Comparison of ENCODE assay signal across 10 cellular contexts in the genomic region with DNA sequence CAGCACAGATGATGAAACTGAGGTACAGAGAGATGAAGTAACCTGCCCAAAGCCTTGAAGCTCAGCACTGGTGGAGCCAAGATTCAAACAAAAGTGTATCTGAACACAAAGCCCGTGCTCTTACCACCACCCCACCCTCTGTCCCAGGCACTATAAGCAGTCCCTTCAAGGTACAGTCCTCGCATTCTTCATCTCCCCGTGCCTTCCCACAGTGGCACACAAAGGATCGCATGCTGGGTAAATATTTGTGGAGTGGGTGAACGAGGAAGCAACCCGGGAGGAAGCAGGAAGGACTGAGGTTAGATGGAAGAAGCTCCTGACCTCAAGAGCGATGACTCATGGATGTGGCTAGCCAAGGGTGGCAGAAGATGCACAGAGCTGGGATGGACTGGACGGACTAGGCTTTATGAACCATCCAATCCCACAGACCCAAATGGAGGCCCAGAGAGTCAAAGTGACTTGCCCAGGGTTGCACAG. TPM values are rescaled to one million over a fixed set of nuclear protein-coding genes. Genes with fewer than 3 reads are reported as not detected.
DNase-seq lines count a peak whose midpoint lies in the region; ATAC-seq, FAIRE-seq and TF ChIP-seq lines count a peak whose summit lies in the region.
"Had no signal": no experiment of that assay in that cellular context is flagged by ENCODE, and none has a peak within 500 bp of the region (broad histone marks: within the 10 kb centered on the region; RNA-seq: fewer than 3 reads in every experiment).

No MANE protein-coding gene starts in this region.

- peaks cover 44% of the 10 kb centered on the region for H3K4me1 Mint-ChIP-seq in activated CD8-positive, alpha-beta memory T cell treated with anti-CD3 and anti-CD28 coated beads, Interleukin-2, amount 10 ng/mL, durations not matched to agents 7 days and 5 days
- peaks cover 39% of the 10 kb centered on the region for H3K4me1 Mint-ChIP-seq in stimulated activated naive CD8-positive, alpha-beta T cell treated with anti-CD3 and anti-CD28 coated beads, Interleukin-15, Interleukin-2, amounts not matched to agents 100 ng/mL and 50 ng/mL, for 24 hours (ENCODE audit: low read depth)

- CTCF ChIA-PET in activated CD8-positive, alpha-beta memory T cell treated with anti-CD3 and anti-CD28 coated beads, Interleukin-2, amount 10 ng/mL, durations not matched to agents 7 days and 5 days (lab: Charles Lee): interaction anchor here (1.6 to 2.8 kb wide), 3 partner anchors 22 to 55 kb away, joined by 4 to 14 read pairs (median 5); partner anchors contain the start of gene KDM5C
- CTCF ChIA-PET in RWPE1 (lab: Yijun Ruan, JAX): interaction anchor here (0.6 kb wide), 1 partner anchor 179 kb away, joined by 3 read pairs; no protein-coding TSS in a partner anchor

- in situ Hi-C loops in GM13976 (cut with MboI; ENCODE audit: low sequenced_read_pairs, unreplicated experiment): no loop called here

- no peaks in the 10 kb centered on the region for H3K9me3 Mint-ChIP-seq in activated CD8-positive, alpha-beta memory T cell treated with anti-CD3 and anti-CD28 coated beads, Interleukin-2, amount 10 ng/mL, durations not matched to agents 7 days and 5 days (ENCODE audit: low read depth)
- no peaks in the 10 kb centered on the region for H3K9me3 Mint-ChIP-seq in stimulated activated naive CD8-positive, alpha-beta T cell treated with anti-CD3 and anti-CD28 coated beads, Interleukin-15, Interleukin-2, amounts not matched to agents 100 ng/mL and 50 ng/mL, for 24 hours
- H3K9me3 Mint-ChIP-seq: activated B cell treated with CpG ODN at 0.5 μM for 24 hours had no signal

- ATAC-seq in activated CD8-positive, alpha-beta memory T cell treated with anti-CD3 and anti-CD28 coated beads, Interleukin-2, amount 10 ng/mL, durations not matched to agents 7 days and 5 days: peak; percentile 58
- no peak for ATAC-seq in GM18868 (IDR thresholded peaks at IDR 0.05; ENCODE audit: unreplicated experiment)

- POLR2A ChIA-PET in RWPE1 (lab: Yijun Ruan, JAX; ENCODE audit: low non-redundant PET): no interaction called here

- no peak overlapping the region for H3K4me3 Mint-ChIP-seq in activated CD8-positive, alpha-beta memory T cell treated with anti-CD3 and anti-CD28 coated beads, Interleukin-2, amount 10 ng/mL, durations not matched to agents 7 days and 5 days
- H3K4me3 Mint-ChIP-seq in stimulated activated naive CD8-positive, alpha-beta T cell treated with anti-CD3 and anti-CD28 coated beads, Interleukin-15, Interleukin-2, amounts not matched to agents 100 ng/mL and 50 ng/mL, for 24 hours: no peak overlapping the region
- H3K4me3 Mint-ChIP-seq: activated B cell treated with CpG ODN at 0.5 μM for 24 hours had no signal

- FAIRE-seq in small intestine (lab: Jason Lieb, UNC): no peak

- no peak for TF ChIP-seq CTCF in RWPE1 (conservative IDR thresholded peaks at IDR 0.05; ENCODE audit: low read depth)
- no peak for TF ChIP-seq CTCF in GM13976 (IDR thresholded peaks at IDR 0.05; ENCODE audit: borderline replicate concordance, control extremely low read depth, extremely low read depth, insufficient read depth, missing control alignments)

- WGBS in small intestine, 3 donors: 30 to 38% (median 37%) methylated on average over 7 to 8 of the region's 8 CpGs

- no peaks in the 10 kb centered on the region for H3K9me3 ChIP-seq in small intestine (ENCODE audit: control insufficient read depth, low read depth)

- no peaks in the 10 kb centered on the region for H3K36me3 ChIP-seq in small intestine (ENCODE audit: control insufficient read depth in 2 of 2, insufficient read depth in 2 of 2, low read length in 2 of 2)

- H3K36me3 Mint-ChIP-seq in activated CD8-positive, alpha-beta memory T cell treated with anti-CD3 and anti-CD28 coated beads, Interleukin-2, amount 10 ng/mL, durations not matched to agents 7 days and 5 days: no peaks in the 10 kb centered on the region
- no peaks in the 10 kb centered on the region for H3K36me3 Mint-ChIP-seq in stimulated activated naive CD8-positive, alpha-beta T cell treated with anti-CD3 and anti-CD28 coated beads, Interleukin-15, Interleukin-2, amounts not matched to agents 100 ng/mL and 50 ng/mL, for 24 hours (ENCODE audit: low read depth)

- H3K4me1 ChIP-seq in small intestine (ENCODE audit: control insufficient read depth in 2 of 2, insufficient read depth in 1 of 2, low read depth in 1 of 2, low read length in 1 of 2): no peaks in the 10 kb centered on the region

- peak overlapping the region; percentile 35 for H3K27ac Mint-ChIP-seq in activated CD8-positive, alpha-beta memory T cell treated with anti-CD3 and anti-CD28 coated beads, Interleukin-2, amount 10 ng/mL, durations not matched to agents 7 days and 5 days
- peak overlapping the region; percentile 67 for H3K27ac Mint-ChIP-seq in stimulated activated naive CD8-positive, alpha-beta T cell treated with anti-CD3 and anti-CD28 coated beads, Interleukin-15, Interleukin-2, amounts not matched to agents 100 ng/mL and 50 ng/mL, for 24 hours
- H3K27ac Mint-ChIP-seq: activated B cell treated with CpG ODN at 0.5 μM for 24 hours had no signal

- peak overlapping the region; percentile 66 for H3K27ac ChIP-seq in RWPE1
- H3K27ac ChIP-seq in small intestine (ENCODE audit: low read depth in 1 of 2, low read length in 1 of 2): no peak overlapping the region

- DNase-seq in activated CD8-positive, alpha-beta memory T cell treated with anti-CD3 and anti-CD28 coated beads, Interleukin-2, amount 10 ng/mL, durations not matched to agents 7 days and 5 days: peak; percentile 63
- no peak for DNase-seq in activated CD8-positive, alpha-beta memory T cell treated with anti-CD3 and anti-CD28 coated beads for 24 hours
- DNase-seq in RWPE1 (ENCODE audit: low spot score): no peak
- peak; percentile 17 for DNase-seq in dermis blood vessel endothelial cell
- no peak for DNase-seq in GM13976 (ENCODE audit: low spot score)
- DNase-seq in small intestine: no peak
- DNase-seq: activated B cell treated with CpG ODN at 0.5 μM for 24 hours, Karpas-422 had no signal

- H3K27me3 Mint-ChIP-seq in activated CD8-positive, alpha-beta memory T cell treated with anti-CD3 and anti-CD28 coated beads, Interleukin-2, amount 10 ng/mL, durations not matched to agents 7 days and 5 days: peaks cover 13% of the 10 kb centered on the region
- no peaks in the 10 kb centered on the region for H3K27me3 Mint-ChIP-seq in stimulated activated naive CD8-positive, alpha-beta T cell treated with anti-CD3 and anti-CD28 coated beads, Interleukin-15, Interleukin-2, amounts not matched to agents 100 ng/mL and 50 ng/mL, for 24 hours

- H3K27me3 ChIP-seq in small intestine (ENCODE audit: control insufficient read depth in 2 of 2, insufficient read depth in 2 of 2, low read length in 2 of 2): no peaks in the 10 kb centered on the region

- no peak overlapping the region for H3K4me3 ChIP-seq in small intestine (ENCODE audit: low read depth in 1 of 2, low read length in 2 of 2)

RNA-seq across cellular contexts. Expression of gene IQSEC2, which starts 18.4 kb away (rescaled TPM):
- total RNA-seq in activated CD8-positive, alpha-beta memory T cell treated with anti-CD3 and anti-CD28 coated beads, Interleukin-2, amount 10 ng/mL, durations not matched to agents 7 days and 5 days: under 1 TPM in 1 of 2 experiments, not detected in 1; 0.40 TPM
- 1.8 and 3.9 TPM in 2 replicates for total RNA-seq in dermis blood vessel endothelial cell
- 10 to 100 TPM; 14.9 to 44.5 (median 32.7) TPM for polyA plus RNA-seq in small intestine

RNA-seq across cellular contexts. Expression of gene KDM5C, which starts 37.9 kb away (rescaled TPM):
- total RNA-seq in activated CD8-positive, alpha-beta memory T cell treated with anti-CD3 and anti-CD28 coated beads, Interleukin-2, amount 10 ng/mL, durations not matched to agents 7 days and 5 days: 10 to 100 TPM; 91.2 to 93.1 TPM
- total RNA-seq in dermis blood vessel endothelial cell: 122 and 175 TPM in 2 replicates
- polyA plus RNA-seq in small intestine: 10 to 100 TPM; 22.6 to 27.2 (median 25.7) TPM

Comparison
In these comparisons a context has a peak if more than half of its experiments do, and no peak if none do; other contexts are left out.
1. DNase-seq: peak in activated CD8-positive, alpha-beta memory T cell treated with anti-CD3 and anti-CD28 coated beads, Interleukin-2, amount 10 ng/mL, durations not matched to agents 7 days and 5 days (single experiment) and dermis blood vessel endothelial cell (single experiment); none in activated CD8-positive, alpha-beta memory T cell treated with anti-CD3 and anti-CD28 coated beads for 24 hours (single experiment), RWPE1 (single experiment), GM13976 (single experiment) and small intestine (single experiment).